ENCODE assay signal across 8 cellular contexts in the genomic region with DNA sequence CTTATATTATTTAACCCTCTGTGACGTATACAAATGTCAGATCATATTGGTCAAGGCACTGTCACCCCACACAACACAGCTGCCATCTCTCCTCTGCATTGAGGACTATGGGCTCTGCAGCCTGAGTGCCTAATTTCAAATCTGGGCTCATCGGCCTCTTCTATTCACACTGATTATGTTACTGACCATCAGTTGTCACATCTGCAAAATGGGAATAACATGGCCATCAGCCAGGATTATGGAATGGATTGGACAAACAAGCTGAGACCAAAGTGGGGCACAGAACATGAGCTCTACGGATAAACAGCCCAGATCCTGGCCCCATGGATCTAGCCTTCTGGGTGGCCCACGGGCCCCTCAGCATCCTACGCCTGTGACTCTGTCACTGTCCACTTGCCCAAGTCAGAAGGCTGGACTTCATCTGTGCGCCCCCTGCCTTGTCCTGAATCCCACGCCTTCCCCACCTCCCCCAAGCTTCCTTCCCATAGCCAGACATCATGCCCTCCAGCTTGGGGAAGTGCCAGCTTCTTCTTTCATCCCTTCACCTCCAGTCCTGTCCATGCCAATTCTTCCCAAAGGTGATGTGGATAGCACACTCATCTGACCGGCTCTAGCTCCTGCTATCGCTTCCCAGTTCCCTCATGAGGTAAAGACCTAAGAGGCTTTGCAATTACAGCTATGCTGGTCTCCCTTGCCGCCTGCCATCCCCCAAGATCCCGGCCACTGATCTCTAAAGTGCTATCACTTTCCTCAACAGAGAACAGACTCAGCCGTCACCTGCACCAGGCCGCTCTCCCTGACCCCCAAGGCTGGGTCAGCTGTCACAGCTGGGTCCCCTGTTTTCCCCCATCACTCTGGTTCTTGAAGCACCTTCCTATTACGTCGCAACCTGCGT. TPM values are rescaled to one million over a fixed set of nuclear protein-coding genes. Genes with fewer than 3 reads are reported as not detected.
A peak's percentile ranks its signal among the peaks of the same experiment; 100 is the strongest.
DNase-seq lines count a peak whose midpoint lies in the region; ATAC-seq and TF ChIP-seq lines count a peak whose summit lies in the region.

No MANE protein-coding gene starts in this region.

- intact Hi-C loops in heart left ventricle (cut with DNase I) (loop anchor here in 1 of 10 donors (10.0 kb wide), 1 partner anchor 48 kb away; a partner anchor contains a TSS), cardiac septum (cut with DNase I) (loop anchor here (5.0 kb wide), 1 partner anchor 40 kb away; a partner anchor contains a TSS), upper lobe of right lung (cut with DNase I) (no loop called here)

- H3K9me3 ChIP-seq in heart left ventricle = no peaks in the 10 kb centered on the region
- no peaks in the 10 kb centered on the region for H3K9me3 ChIP-seq in lung (ENCODE audit: control insufficient read depth in 2 of 2, insufficient read depth in 1 of 2, low read length in 1 of 2)
- H3K9me3 ChIP-seq in upper lobe of right lung = no peaks in the 10 kb centered on the region

- no peaks in the 10 kb centered on the region for H3K27me3 ChIP-seq in heart left ventricle
- no peaks in the 10 kb centered on the region for H3K27me3 ChIP-seq in lung (ENCODE audit: control insufficient read depth, insufficient read depth)
- H3K27me3 ChIP-seq in upper lobe of right lung = no peaks in the 10 kb centered on the region

- DNase-seq in heart left ventricle (no peak), cardiac septum (ENCODE audit: low spot score) (no peak), astrocyte of the cerebellum (ENCODE audit: low read depth) (no peak), lung (ENCODE audit: low spot score) (no peak), upper lobe of right lung (no peak), NCI-H2171 treated with DMSO at 0.1 percent for 48 hours (lab: John Stamatoyannopoulos, UW) (no peak), NCI-H2196 (lab: John Stamatoyannopoulos, UW; ENCODE audit: unreplicated experiment) (no peak)

- TF ChIP-seq POLR2A in heart left ventricle (IDR thresholded peaks at IDR 0.05) = no peak

- TF ChIP-seq CTCF in heart left ventricle (IDR thresholded peaks at IDR 0.05) = no peak
- no peak for TF ChIP-seq CTCF in astrocyte of the cerebellum (IDR thresholded peaks at IDR 0.05; ENCODE audit: low read depth, low read length, missing control alignments)
- no peak for TF ChIP-seq CTCF in lung (IDR thresholded peaks at IDR 0.05; ENCODE audit: control extremely low read depth, extremely low read depth)
- TF ChIP-seq CTCF in upper lobe of right lung (IDR thresholded peaks at IDR 0.05) = no peak

- ATAC-seq in heart left ventricle (no peak), lung (ENCODE audit: insufficient read depth, low FRiP score) (no peak), upper lobe of right lung (no peak), HG02623 (IDR thresholded peaks at IDR 0.05; ENCODE audit: unreplicated experiment) (no peak)

- peaks cover 6 to 32% (median 16%) of the 10 kb centered on the region in 12 donors for H3K4me1 ChIP-seq in heart left ventricle
- H3K4me1 ChIP-seq in lung (ENCODE audit: control insufficient read depth in 2 of 2, insufficient read depth in 2 of 2, low read length in 2 of 2) = peaks cover 6 to 12% of the 10 kb centered on the region in 2 donors
- peaks cover 19% of the 10 kb centered on the region for H3K4me1 ChIP-seq in upper lobe of right lung

- peak overlapping the region in 11 of 12 donors; percentile 71 to 92 (median 86) for H3K27ac ChIP-seq in heart left ventricle
- H3K27ac ChIP-seq in lung (ENCODE audit: low read depth in 1 of 2, low read length in 1 of 2) = peak overlapping the region in 1 of 2 donors; percentile 83
- peak overlapping the region; percentile 86 for H3K27ac ChIP-seq in upper lobe of right lung

- H3K4me3 ChIP-seq in heart left ventricle = peak overlapping the region; percentile 72 to 100 (median 88)
- H3K4me3 ChIP-seq in astrocyte of the cerebellum (ENCODE audit: low read depth, low read length) = peak overlapping the region; percentile 77
- peak overlapping the region; percentile 94 for H3K4me3 ChIP-seq in lung
- peak overlapping the region; percentile 98 for H3K4me3 ChIP-seq in upper lobe of right lung

- in situ Hi-C loops in astrocyte of the cerebellum (cut with HindIII; ENCODE audit: low sequenced_read_pairs) = no loop called here

- H3K36me3 ChIP-seq in heart left ventricle (peaks cover 0 to 40% (median 32%) of the 10 kb centered on the region in 9 donors), lung (ENCODE audit: control insufficient read depth in 2 of 2, insufficient read depth in 2 of 2, low read length in 2 of 2) (peaks cover 0 to 26% of the 10 kb centered on the region in 2 donors), upper lobe of right lung (peaks cover 28% of the 10 kb centered on the region)

- WGBS in heart left ventricle, 4 donors = 31 to 35% (median 33%) methylated on average over 16 of the region's 16 CpGs
- 26 to 28% methylated on average over 16 of the region's 16 CpGs for WGBS in lung, 2 donors

RNA-seq across cellular contexts. Expression of a gene that starts 0.9 kb away (rescaled TPM):
- total RNA-seq in heart left ventricle = 10 to 100 TPM; 35.0 to 49.6 (median 40.6) TPM
- 100 to 1,000 TPM in 1 of 2 donors, 10 to 100 TPM in 1; 37.3 to 104 TPM for polyA plus RNA-seq in heart left ventricle
- 36.3 TPM for total RNA-seq in cardiac septum
- 10 to 100 TPM; 27.8 to 65.7 TPM for total RNA-seq in lung
- polyA plus RNA-seq in lung = 10 to 100 TPM; 39.8 to 72.1 TPM
- total RNA-seq in upper lobe of right lung = 39.5 TPM

RNA-seq across cellular contexts. Expression of a gene that starts 5.8 kb away (rescaled TPM):
- total RNA-seq in heart left ventricle = 100 to 1,000 TPM; 231 to 816 (median 380) TPM
- 100 to 1,000 TPM; 227 to 771 TPM for polyA plus RNA-seq in heart left ventricle
- 412 TPM for total RNA-seq in cardiac septum
- 1,000 to 10,000 TPM in 1 of 2 donors, 100 to 1,000 TPM in 1; 479 to 1,551 TPM for total RNA-seq in lung
- 1,000 to 10,000 TPM in 1 of 2 donors, 100 to 1,000 TPM in 1; 415 to 1,123 TPM for polyA plus RNA-seq in lung
- total RNA-seq in upper lobe of right lung = 991 TPM

RNA-seq across cellular contexts. Expression of a gene that starts 13.0 kb away (rescaled TPM):
- 100 to 1,000 TPM; 130 to 272 (median 161) TPM for total RNA-seq in heart left ventricle
- polyA plus RNA-seq in heart left ventricle = 100 to 1,000 TPM; 186 to 212 TPM
- 143 TPM for total RNA-seq in cardiac septum
- total RNA-seq in lung = 100 to 1,000 TPM in 1 of 2 donors, 10 to 100 TPM in 1; 79.7 to 122 TPM
- polyA plus RNA-seq in lung = 100 to 1,000 TPM; 112 to 186 TPM
- 109 TPM for total RNA-seq in upper lobe of right lung

RNA-seq across cellular contexts. Expression of a gene that starts 13.5 kb away (rescaled TPM):
- total RNA-seq in heart left ventricle (under 1 TPM in 1 of 9 donors, not detected in 8; 0.24 TPM), cardiac septum (not detected), lung (not detected), upper lobe of right lung (not detected)
- polyA plus RNA-seq in heart left ventricle (under 1 TPM in 1 of 2 donors, not detected in 1; 0.06 TPM), lung (under 1 TPM; 0.13 to 0.28 TPM)

RNA-seq across cellular contexts. Expression of a gene that starts 24.4 kb away (rescaled TPM):
- total RNA-seq in heart left ventricle (10 to 100 TPM; 17.2 to 63.6 (median 27.2) TPM), cardiac septum (23.5 TPM), lung (10 to 100 TPM; 14.9 to 22.6 TPM), upper lobe of right lung (16.4 TPM)
- polyA plus RNA-seq in heart left ventricle (100 to 1,000 TPM in 1 of 2 donors, 10 to 100 TPM in 1; 64.9 to 119 TPM), lung (10 to 100 TPM; 50.0 to 69.0 TPM)
